In the genomic region with DNA sequence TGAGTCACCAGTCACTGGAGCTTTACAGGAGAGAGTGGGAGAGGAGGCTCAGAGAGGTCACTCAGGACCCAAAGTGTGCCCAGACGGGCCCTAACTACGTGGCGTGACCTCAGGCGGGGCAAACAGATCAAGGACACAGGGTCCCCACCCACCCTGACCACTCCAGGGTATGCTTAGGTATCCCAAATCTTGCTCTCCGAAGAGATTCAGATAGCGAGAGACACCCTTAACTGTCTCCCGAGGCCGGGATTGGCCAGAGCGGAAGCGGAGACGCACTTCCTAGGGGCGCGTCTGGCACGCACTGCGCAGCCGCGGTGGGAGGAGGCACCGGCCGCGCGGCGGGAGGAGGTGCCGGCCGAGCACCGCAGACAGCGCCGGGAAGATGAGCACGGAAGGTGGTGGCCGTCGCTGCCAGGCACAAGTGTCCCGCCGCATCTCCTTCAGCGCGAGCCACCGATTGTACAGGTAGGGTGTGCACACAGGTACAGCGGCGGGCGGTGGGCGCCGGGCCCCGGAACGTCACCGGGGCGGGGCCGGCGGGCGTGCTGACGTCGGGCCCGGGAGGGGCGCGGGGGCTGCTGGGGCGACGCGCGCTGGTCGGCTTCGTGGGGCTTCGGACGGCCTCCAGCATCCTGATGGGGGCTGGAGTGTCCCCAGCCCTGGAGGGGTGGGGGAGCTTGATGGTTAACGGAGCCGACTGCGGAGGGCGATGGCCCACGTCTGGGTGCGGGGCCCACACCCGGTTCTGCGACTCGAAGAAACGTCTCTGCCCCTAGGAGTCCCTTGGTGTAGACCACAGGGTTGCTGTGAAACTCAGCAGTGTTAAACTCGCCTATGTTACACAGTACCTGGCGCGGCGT, we compare ENCODE assay signal across 8 cellular contexts. TPM values are rescaled to one million over a fixed set of nuclear protein-coding genes. Genes with fewer than 3 reads are reported as not detected.
DNase-seq lines count a peak whose midpoint lies in the region; ATAC-seq and TF ChIP-seq lines count a peak whose summit lies in the region.

A gene (plus strand): TSS at position 367 of the 860 bp plus-strand sequence. CDS start 16 bp downstream, at position 383.

- no peak for TF ChIP-seq CTCF in kidney epithelial cell (IDR thresholded peaks at IDR 0.05; ENCODE audit: insufficient read depth, low read length, poor library complexity, severe bottlenecking)

- ATAC-seq in GM19035 (IDR thresholded peaks at IDR 0.05; ENCODE audit: unreplicated experiment) (peak; percentile 96), HG03342 (IDR thresholded peaks at IDR 0.05; ENCODE audit: unreplicated experiment) (peak; percentile 94)

- H3K4me3 ChIP-seq in kidney epithelial cell (ENCODE audit: low read depth, low read length), result peak within 1 kb of the TSS; percentile 78

- H3K36me3 ChIP-seq in kidney epithelial cell (ENCODE audit: control insufficient read depth, insufficient read depth, low read length), result no peaks in the 10 kb centered on the region

- no peaks in the 10 kb centered on the region for H3K27me3 ChIP-seq in kidney epithelial cell (ENCODE audit: control insufficient read depth, insufficient read depth, low read length)

- DNase-seq in AG20443 (ENCODE audit: low spot score) (peak; percentile 99), NCI-H345 treated with DMSO at 0.1 percent for 48 hours (lab: John Stamatoyannopoulos, UW; ENCODE audit: unreplicated experiment) (peak; percentile 79), cerebellar nuclear complex (lab: John Stamatoyannopoulos, UW) (peak; percentile 52 to 72), kidney epithelial cell (ENCODE audit: low read depth) (peak; percentile 41)
- peak; percentile 69 for DNase-seq in activated CD4-positive, alpha-beta T cell treated with anti-CD3 and anti-CD28 coated beads for 1 hour
- peak; percentile 87 for DNase-seq in stimulated activated CD4-positive, alpha-beta T cell treated with anti-CD3 and anti-CD28 coated beads, Interleukin-15, amount 100 ng/mL, for 24 hours

RNA-seq across cellular contexts. Expression of the gene that starts here (rescaled TPM):
- 24.1 and 34.2 TPM in 2 replicates for total RNA-seq in kidney epithelial cell

Comparison
In these comparisons a context has a peak if more than half of its experiments do, and no peak if none do; other contexts are left out.
1. Peak in every context shown above with its lines: DNase-seq, ATAC-seq and H3K4me3 ChIP-seq.
2. DNase-seq: peak in every context shown above with its lines; median percentile 99 in AG20443; 87 in stimulated activated CD4-positive, alpha-beta T cell treated with anti-CD3 and anti-CD28 coated beads, Interleukin-15, amount 100 ng/mL, for 24 hours; 79 in NCI-H345 treated with DMSO at 0.1 percent for 48 hours; 69 in activated CD4-positive, alpha-beta T cell treated with anti-CD3 and anti-CD28 coated beads for 1 hour; 62 in cerebellar nuclear complex; 41 in kidney epithelial cell.